40 cellular contexts compared by ENCODE assay signal in genomic region chr18:26563024-26563423, GRCh38.
"Had no signal": no experiment of that assay in that cellular context is flagged by ENCODE, and none has a peak within 500 bp of the region (broad histone marks: within the 10 kb centered on the region; RNA-seq: fewer than 3 reads in every experiment).

No MANE protein-coding gene starts in this region.

- H3K4me3 Mint-ChIP-seq: activated naive CD4-positive, alpha-beta T cell treated with anti-CD3 and anti-CD28 coated beads for 36 hours; activated naive CD4-positive, alpha-beta T cell treated with anti-CD3 and anti-CD28 coated beads, Interleukin-2, amount 10 ng/mL, durations not matched to agents 7 days and 5 days; activated naive CD4-positive, alpha-beta T cell treated with anti-CD3 and anti-CD28 coated beads, Interleukin-2, amount 50 U/mL, for 24 hours; activated naive CD8-positive, alpha-beta T cell; activated naive CD8-positive, alpha-beta T cell treated with anti-CD3 and anti-CD28 coated beads for 36 hours; activated naive CD8-positive, alpha-beta T cell treated with anti-CD3 and anti-CD28 coated beads, Interleukin-2, amount 10 ng/mL, durations not matched to agents 7 days and 5 days; activated naive CD8-positive, alpha-beta T cell treated with anti-CD3 and anti-CD28 coated beads, Interleukin-2, amount 50 U/mL, for 24 hours; activated T-cell treated with anti-CD3 and anti-CD28 coated beads, Interleukin-2, amount 50 U/mL, for 24 hours; activated T-cell treated with anti-CD3 and anti-CD28 coated beads, Interleukin-2, amount 50 U/mL, for 4 hours; activated T-cell treated with anti-CD3 and anti-CD28 coated beads, Interleukin-2, amount 50 U/mL, for 72 hours; activated T-helper 1 cell treated with anti-CD3 and anti-CD28 coated beads, Interleukin-12 subunit alpha, Interleukin-12 subunit beta, Interleukin-2, Interleukin-4 antibody, amounts not matched to agents 30 ng/mL and 10 ng/mL and 1 ng/mL, durations not matched to agents 14 hours and 24 hours and 36 hours; activated T-helper 17 cell treated with anti-CD3 and anti-CD28 coated beads, Interleukin-2, amount 50 U/mL, for 72 hours; brain; central memory CD8-positive, alpha-beta T cell had no signal

- H3K4me3 ChIP-seq: adrenal gland, ascending aorta, body of pancreas, breast epithelium, cardiac muscle cell had no signal

- H3K4me1 ChIP-seq: adrenal gland, ascending aorta, body of pancreas, breast epithelium had no signal

- ATAC-seq: activated naive CD4-positive, alpha-beta T cell treated with anti-CD3 and anti-CD28 coated beads, Interleukin-2, amount 50 U/mL, for 72 hours; activated naive CD8-positive, alpha-beta T cell treated with anti-CD3 and anti-CD28 coated beads, Interleukin-2, amount 50 U/mL, for 24 hours; activated T-cell treated with anti-CD3 and anti-CD28 coated beads, Interleukin-2, amount 50 U/mL, for 4 hours; activated T-cell treated with anti-CD3 and anti-CD28 coated beads, Interleukin-2, amount 50 U/mL, for 72 hours; activated T-helper 17 cell treated with anti-CD3 and anti-CD28 coated beads, Interleukin-2, amount 50 U/mL, for 72 hours; body of pancreas had no signal

- H3K9me3 Mint-ChIP-seq: activated naive CD4-positive, alpha-beta T cell treated with anti-CD3 and anti-CD28 coated beads for 36 hours; activated naive CD4-positive, alpha-beta T cell treated with anti-CD3 and anti-CD28 coated beads, Interleukin-2, amount 10 ng/mL, durations not matched to agents 7 days and 5 days; activated naive CD4-positive, alpha-beta T cell treated with anti-CD3 and anti-CD28 coated beads, Interleukin-2, amount 50 U/mL, for 24 hours; activated naive CD8-positive, alpha-beta T cell treated with anti-CD3 and anti-CD28 coated beads for 36 hours; activated naive CD8-positive, alpha-beta T cell treated with anti-CD3 and anti-CD28 coated beads, Interleukin-2, amount 10 ng/mL, durations not matched to agents 7 days and 5 days; activated naive CD8-positive, alpha-beta T cell treated with anti-CD3 and anti-CD28 coated beads, Interleukin-2, amount 50 U/mL, for 24 hours; activated T-cell treated with anti-CD3 and anti-CD28 coated beads, Interleukin-2, amount 50 U/mL, for 24 hours; activated T-cell treated with anti-CD3 and anti-CD28 coated beads, Interleukin-2, amount 50 U/mL, for 4 hours; activated T-cell treated with anti-CD3 and anti-CD28 coated beads, Interleukin-2, amount 50 U/mL, for 72 hours; activated T-helper 1 cell treated with anti-CD3 and anti-CD28 coated beads, Interleukin-12 subunit alpha, Interleukin-12 subunit beta, Interleukin-2, Interleukin-4 antibody, amounts not matched to agents 30 ng/mL and 10 ng/mL and 1 ng/mL, durations not matched to agents 14 hours and 24 hours and 36 hours; activated T-helper 17 cell treated with anti-CD3 and anti-CD28 coated beads, Interleukin-2, amount 50 U/mL, for 72 hours; activated T-helper 2 cell treated with anti-CD3 and anti-CD28 coated beads, Interferon-gamma antibody, Interleukin-2, Interleukin-4, amounts not matched to agents 10 μg/mL and 5 μg/mL and 100 μg/mL, durations not matched to agents 14 hours and 24 hours and 36 hours; central memory CD8-positive, alpha-beta T cell had no signal

- H3K36me3 Mint-ChIP-seq: activated naive CD4-positive, alpha-beta T cell treated with anti-CD3 and anti-CD28 coated beads, Interleukin-2, amount 10 ng/mL, durations not matched to agents 7 days and 5 days; activated naive CD4-positive, alpha-beta T cell treated with anti-CD3 and anti-CD28 coated beads, Interleukin-2, amount 50 U/mL, for 24 hours; activated naive CD8-positive, alpha-beta T cell; activated naive CD8-positive, alpha-beta T cell treated with anti-CD3 and anti-CD28 coated beads for 36 hours; activated naive CD8-positive, alpha-beta T cell treated with anti-CD3 and anti-CD28 coated beads, Interleukin-2, amount 10 ng/mL, durations not matched to agents 7 days and 5 days had no signal

- FAIRE-seq: astrocyte, bronchial epithelial cell had no signal

- H3K9me3 ChIP-seq: adrenal gland, ascending aorta, body of pancreas, breast epithelium had no signal

- DNase-seq: activated effector memory CD4-positive, alpha-beta T cell treated with anti-CD3 and anti-CD28 coated beads, Interleukin-2, amount 50 U/mL, for 16 hours; activated effector memory CD4-positive, alpha-beta T cell treated with Interleukin-2 at 50 U/mL for 16 hours; activated gamma-delta T cell; activated gamma-delta T cell treated with Interleukin-2 at 50 U/mL for 16 hours; activated naive CD4-positive, alpha-beta T cell; activated naive CD4-positive, alpha-beta T cell treated with anti-CD3 and anti-CD28 coated beads for 36 hours; activated naive CD4-positive, alpha-beta T cell treated with anti-CD3 and anti-CD28 coated beads, Interleukin-2, amount 10 ng/mL, durations not matched to agents 7 days and 5 days; activated naive CD4-positive, alpha-beta T cell treated with anti-CD3 and anti-CD28 coated beads, Interleukin-2, amount 50 U/mL, for 16 hours; activated naive CD4-positive, alpha-beta T cell treated with Interleukin-2 at 50 U/mL for 16 hours; activated naive CD8-positive, alpha-beta T cell treated with anti-CD3 and anti-CD28 coated beads for 36 hours; activated naive CD8-positive, alpha-beta T cell treated with anti-CD3 and anti-CD28 coated beads, Interleukin-2, amount 10 ng/mL, durations not matched to agents 7 days and 5 days; activated naive CD8-positive, alpha-beta T cell treated with anti-CD3 and anti-CD28 coated beads, Interleukin-2, amount 50 U/mL, for 24 hours; activated T-cell treated with anti-CD3 and anti-CD28 coated beads, Interleukin-2, amount 50 U/mL, for 1 hour; activated T-cell treated with anti-CD3 and anti-CD28 coated beads, Interleukin-2, amount 50 U/mL, for 24 hours; activated T-cell treated with anti-CD3 and anti-CD28 coated beads, Interleukin-2, amount 50 U/mL, for 4 hours; activated T-cell treated with anti-CD3 and anti-CD28 coated beads, Interleukin-2, amount 50 U/mL, for 48 hours; activated T-cell treated with anti-CD3 and anti-CD28 coated beads, Interleukin-2, amount 50 U/mL, for 72 hours; adrenal gland; amniotic stem cell; amygdala; anterior cingulate cortex; aorta; body of pancreas; brain microvascular endothelial cell; caudate nucleus; central memory CD4-positive, alpha-beta T cell; cerebellar nuclear complex had no signal

- H3K27ac Mint-ChIP-seq: activated naive CD4-positive, alpha-beta T cell treated with anti-CD3 and anti-CD28 coated beads for 36 hours; activated naive CD4-positive, alpha-beta T cell treated with anti-CD3 and anti-CD28 coated beads, Interleukin-2, amount 10 ng/mL, durations not matched to agents 7 days and 5 days; activated naive CD4-positive, alpha-beta T cell treated with anti-CD3 and anti-CD28 coated beads, Interleukin-2, amount 50 U/mL, for 24 hours; activated naive CD4-positive, alpha-beta T cell treated with anti-CD3 and anti-CD28 coated beads, Interleukin-2, amount 50 U/mL, for 72 hours; activated naive CD8-positive, alpha-beta T cell; activated naive CD8-positive, alpha-beta T cell treated with anti-CD3 and anti-CD28 coated beads for 36 hours; activated naive CD8-positive, alpha-beta T cell treated with anti-CD3 and anti-CD28 coated beads, Interleukin-2, amount 10 ng/mL, durations not matched to agents 7 days and 5 days; activated naive CD8-positive, alpha-beta T cell treated with anti-CD3 and anti-CD28 coated beads, Interleukin-2, amount 50 U/mL, for 24 hours; activated T-cell treated with anti-CD3 and anti-CD28 coated beads, Interleukin-2, amount 50 U/mL, for 24 hours; activated T-cell treated with anti-CD3 and anti-CD28 coated beads, Interleukin-2, amount 50 U/mL, for 72 hours; activated T-helper 1 cell treated with anti-CD3 and anti-CD28 coated beads, Interleukin-12 subunit alpha, Interleukin-12 subunit beta, Interleukin-2, Interleukin-4 antibody, amounts not matched to agents 30 ng/mL and 10 ng/mL and 1 ng/mL, durations not matched to agents 14 hours and 24 hours and 36 hours; activated T-helper 17 cell treated with anti-CD3 and anti-CD28 coated beads, Interleukin-2, amount 50 U/mL, for 72 hours; activated T-helper 2 cell treated with anti-CD3 and anti-CD28 coated beads, Interferon-gamma antibody, Interleukin-2, Interleukin-4, amounts not matched to agents 10 μg/mL and 5 μg/mL and 100 μg/mL, durations not matched to agents 14 hours and 24 hours and 36 hours; brain had no signal

- H3K4me1 Mint-ChIP-seq: activated naive CD4-positive, alpha-beta T cell treated with anti-CD3 and anti-CD28 coated beads, Interleukin-2, amount 10 ng/mL, durations not matched to agents 7 days and 5 days; activated naive CD4-positive, alpha-beta T cell treated with anti-CD3 and anti-CD28 coated beads, Interleukin-2, amount 50 U/mL, for 24 hours; activated naive CD8-positive, alpha-beta T cell treated with anti-CD3 and anti-CD28 coated beads for 36 hours; activated naive CD8-positive, alpha-beta T cell treated with anti-CD3 and anti-CD28 coated beads, Interleukin-2, amount 10 ng/mL, durations not matched to agents 7 days and 5 days; activated naive CD8-positive, alpha-beta T cell treated with anti-CD3 and anti-CD28 coated beads, Interleukin-2, amount 50 U/mL, for 24 hours; activated T-helper 17 cell treated with anti-CD3 and anti-CD28 coated beads, Interleukin-2, amount 50 U/mL, for 72 hours; brain; central memory CD8-positive, alpha-beta T cell had no signal

- H3K36me3 ChIP-seq: adrenal gland, ascending aorta, brain microvascular endothelial cell, breast epithelium, cardiac muscle cell had no signal

- H3K27me3 ChIP-seq: adrenal gland, ascending aorta, body of pancreas, brain microvascular endothelial cell, breast epithelium, cardiac muscle cell had no signal

- H3K27ac ChIP-seq: adrenal gland, ascending aorta, body of pancreas, brain microvascular endothelial cell, breast epithelium, cardiac muscle cell had no signal
